ENCODE assay signal across 2 cellular contexts in genomic region chr2:241535871-241536639, GRCh38.
TF ChIP-seq lines count a peak whose summit lies in the region.

No MANE protein-coding gene starts in this region.

TF ChIP-seq in K562, 482 proteins besides CTCF, POLR2A, EP300 and RAD21:
- no peak for TF ChIP-seq NFIX (CRISPR knock-in tag; IDR thresholded peaks at IDR 0.05; ENCODE audit: low read depth)
TF ChIP-seq in K562: peak in this region for 0.

TF ChIP-seq in HepG2, 621 proteins besides CTCF, POLR2A, EP300 and RAD21:
- TF ChIP-seq ZNF33A (CRISPR knock-in tag; IDR thresholded peaks at IDR 0.05; ENCODE audit: borderline replicate concordance) (no peak), PAWR (CRISPR knock-in tag; IDR thresholded peaks at IDR 0.05; ENCODE audit: borderline replicate concordance) (no peak), NR2F6 (IDR thresholded peaks at IDR 0.05) (peak; percentile 10; the same call in 1 of the 2 replicates), NR2F6 (CRISPR knock-in tag; IDR thresholded peaks at IDR 0.05) (peak; percentile 21; the same call in 1 of the 2 replicates), MED1 (CRISPR knock-in tag; IDR thresholded peaks at IDR 0.05) (no peak), HDAC6 (IDR thresholded peaks at IDR 0.05; ENCODE audit: low read depth, low read length) (no peak), SP5 (CRISPR knock-in tag; IDR thresholded peaks at IDR 0.05; ENCODE audit: borderline replicate concordance, low read depth) (no peak), ZC3H4 (CRISPR knock-in tag; IDR thresholded peaks at IDR 0.05; ENCODE audit: borderline replicate concordance) (no peak), ZNF276 (CRISPR knock-in tag; IDR thresholded peaks at IDR 0.05; ENCODE audit: low read depth) (0 out of 2 replicates have a peak, but pooled peaks have one; percentile 32), ZNF841 (CRISPR knock-in tag; IDR thresholded peaks at IDR 0.05; ENCODE audit: borderline replicate concordance) (no peak), GATAD2A (CRISPR knock-in tag; IDR thresholded peaks at IDR 0.05) (0 out of 2 replicates have a peak, but pooled peaks have one; percentile 45), FOXA3 (CRISPR knock-in tag; IDR thresholded peaks at IDR 0.05) (0 out of 2 replicates have a peak, but pooled peaks have one; percentile 8), RCOR2 (CRISPR knock-in tag; IDR thresholded peaks at IDR 0.05) (no peak), ZBTB42 (CRISPR knock-in tag; IDR thresholded peaks at IDR 0.05) (no peak), ARHGAP35 (CRISPR knock-in tag; IDR thresholded peaks at IDR 0.05; ENCODE audit: borderline replicate concordance) (no peak), NFE2L2 (IDR thresholded peaks at IDR 0.05; ENCODE audit: low read length) (no peak), SOX13 (IDR thresholded peaks at IDR 0.05) (no peak), SOX13 (CRISPR knock-in tag; conservative IDR thresholded peaks at IDR 0.05 in 1 of 2, IDR thresholded peaks at IDR 0.05 in 1 of 2) (no peak), ZNF687 (CRISPR knock-in tag; IDR thresholded peaks at IDR 0.05) (peak; percentile 32), FOXA1 (IDR thresholded peaks at IDR 0.05) (no peak), FOXA1 (CRISPR knock-in tag; IDR thresholded peaks at IDR 0.05) (peak; percentile 15; the same call in 1 of the 2 replicates), SALL1 (CRISPR knock-in tag; IDR thresholded peaks at IDR 0.05) (peak; percentile 36; the same call in 1 of the 2 replicates), SKIL (CRISPR knock-in tag; IDR thresholded peaks at IDR 0.05; ENCODE audit: borderline replicate concordance) (0 out of 2 replicates have a peak, but pooled peaks have one; percentile 21), ZNF296 (CRISPR knock-in tag; conservative IDR thresholded peaks at IDR 0.05) (no peak), ZNF468 (CRISPR knock-in tag; IDR thresholded peaks at IDR 0.05) (no peak), ZNF224 (CRISPR knock-in tag; IDR thresholded peaks at IDR 0.05) (no peak), WIZ (CRISPR knock-in tag; IDR thresholded peaks at IDR 0.05) (no peak), BRD4 (CRISPR knock-in tag; IDR thresholded peaks at IDR 0.05) (no peak), GABPA (IDR thresholded peaks at IDR 0.05; ENCODE audit: low read depth, low read length) (no peak), GABPA (CRISPR knock-in tag; IDR thresholded peaks at IDR 0.05; ENCODE audit: low read depth) (no peak), SNAPC2 (CRISPR knock-in tag; IDR thresholded peaks at IDR 0.05) (no peak), IRF1 (CRISPR knock-in tag; IDR thresholded peaks at IDR 0.05; ENCODE audit: low read depth) (no peak)
- TF ChIP-seq, protein P1, sequence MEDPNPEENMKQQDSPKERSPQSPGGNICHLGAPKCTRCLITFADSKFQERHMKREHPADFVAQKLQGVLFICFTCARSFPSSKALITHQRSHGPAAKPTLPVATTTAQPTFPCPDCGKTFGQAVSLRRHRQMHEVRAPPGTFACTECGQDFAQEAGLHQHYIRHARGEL (CRISPR knock-in tag; IDR thresholded peaks at IDR 0.05) = no peak
- TF ChIP-seq, protein P2, sequence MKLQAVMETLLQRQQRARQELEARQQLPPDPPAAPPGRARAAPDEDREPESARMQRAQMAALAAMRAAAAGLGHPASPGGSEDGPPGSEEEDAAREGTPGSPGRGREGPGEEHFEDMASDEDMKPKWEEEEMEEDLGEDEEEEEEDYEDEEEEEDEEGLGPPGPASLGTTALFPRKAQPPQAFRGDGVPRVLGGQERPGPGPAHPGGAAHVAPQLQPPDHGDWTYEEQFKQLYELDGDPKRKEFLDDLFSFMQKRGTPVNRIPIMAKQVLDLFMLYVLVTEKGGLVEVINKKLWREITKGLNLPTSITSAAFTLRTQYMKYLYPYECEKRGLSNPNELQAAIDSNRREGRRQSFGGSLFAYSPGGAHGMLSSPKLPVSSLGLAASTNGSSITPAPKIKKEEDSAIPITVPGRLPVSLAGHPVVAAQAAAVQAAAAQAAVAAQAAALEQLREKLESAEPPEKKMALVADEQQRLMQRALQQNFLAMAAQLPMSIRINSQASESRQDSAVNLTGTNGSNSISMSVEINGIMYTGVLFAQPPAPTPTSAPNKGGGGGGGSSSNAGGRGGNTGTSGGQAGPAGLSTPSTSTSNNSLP (IDR thresholded peaks at IDR 0.05; ENCODE audit: low read depth, low read length) = no peak
